ENCODE assay signal across 27 cellular contexts in the genomic region with DNA sequence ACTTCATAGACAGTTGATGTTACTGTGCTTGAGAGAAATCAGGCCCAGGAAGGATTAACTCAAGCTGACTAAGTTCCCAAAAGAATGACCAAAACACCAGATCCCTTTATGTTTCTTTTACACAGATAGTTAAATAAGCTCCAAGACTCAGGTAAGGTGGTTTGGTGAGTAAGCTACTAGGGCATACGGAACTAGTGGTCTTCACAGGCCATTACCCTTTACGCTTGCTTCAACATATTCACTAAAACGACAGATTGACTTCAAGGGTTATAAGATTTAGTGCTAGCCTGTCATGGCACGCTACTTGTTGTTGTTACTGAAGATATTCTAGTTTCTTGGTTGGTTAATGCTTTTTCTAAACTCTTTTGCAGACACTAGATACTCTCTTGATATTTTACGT.
"Had no signal": no experiment of that assay in that cellular context is flagged by ENCODE, and none has a peak within 500 bp of the region (broad histone marks: within the 10 kb centered on the region; RNA-seq: fewer than 3 reads in every experiment).

No MANE protein-coding gene starts in this region.

- H3K4me3 ChIP-seq: cardiac muscle cell, SK-N-MC had no signal

- DNase-seq: activated CD4-positive, alpha-beta memory T cell treated with anti-CD3 and anti-CD28 coated beads, Interleukin-2, amount 10 ng/mL, durations not matched to agents 7 days and 5 days; activated CD4-positive, alpha-beta T cell treated with anti-CD3 and anti-CD28 coated beads, Interleukin-2, amount 10 ng/mL, durations not matched to agents 7 days and 5 days; activated CD4-positive, CD25-positive, alpha-beta regulatory T cell; activated gamma-delta T cell; activated naive CD4-positive, alpha-beta T cell treated with anti-CD3 and anti-CD28 coated beads, Interleukin-2, amount 10 ng/mL, durations not matched to agents 7 days and 5 days; activated naive CD8-positive, alpha-beta T cell treated with anti-CD3 and anti-CD28 coated beads for 36 hours; activated T-cell treated with anti-CD3 and anti-CD28 coated beads for 4 hours; activated T-cell treated with anti-CD3 and anti-CD28 coated beads, Interleukin-2, amount 50 U/mL, for 48 hours; brain microvascular endothelial cell; Kasumi-1; NCI-H1105 treated with DMSO at 0.1 percent for 48 hours; NCI-H146; NCI-H187 treated with DMSO at 0.1 percent for 48 hours; NCI-H2171; NCI-H2227 treated with DMSO at 0.1 percent for 48 hours; NCI-H446 treated with DMSO at 0.1 percent for 48 hours; NCI-H524 treated with DMSO at 0.1 percent for 48 hours; NCI-H774; RPMI8226; T-cell; T-helper 2 cell; T1000 had no signal

- H3K27ac ChIP-seq: brain microvascular endothelial cell, cardiac muscle cell, SK-N-MC, VCaP had no signal

- H3K27me3 ChIP-seq: brain microvascular endothelial cell, cardiac muscle cell had no signal

- ATAC-seq: activated T-helper 17 cell treated with anti-CD3 and anti-CD28 coated beads, Interleukin-2, amount 50 U/mL, for 72 hours; Right ventricle myocardium inferior; T-cell had no signal

- H3K36me3 ChIP-seq: brain microvascular endothelial cell, cardiac muscle cell had no signal
